ENCODE assay signal across 9 cellular contexts in the genomic region with DNA sequence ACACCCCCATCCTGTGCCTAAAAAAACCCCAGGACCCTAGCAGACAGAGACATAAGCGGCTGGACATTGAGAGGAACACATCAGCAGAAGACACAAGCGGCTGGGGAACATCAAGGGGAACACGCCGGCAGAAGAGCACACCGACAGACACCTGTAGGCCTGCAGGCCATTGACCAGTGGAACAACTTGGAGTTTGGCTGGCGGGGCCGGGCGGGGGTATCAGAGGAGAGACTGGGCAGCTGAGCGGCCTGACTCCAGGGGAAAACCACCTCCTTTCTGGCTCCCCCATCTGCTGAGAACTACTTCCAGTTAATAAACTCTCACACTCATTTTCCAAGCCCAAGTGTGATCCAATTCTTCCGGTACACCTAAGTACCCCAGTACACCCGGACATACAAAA.
"Had no signal": no experiment of that assay in that cellular context is flagged by ENCODE, and none has a peak within 500 bp of the region (broad histone marks: within the 10 kb centered on the region; RNA-seq: fewer than 3 reads in every experiment).

No MANE protein-coding gene starts in this region.

- H3K36me3 Mint-ChIP-seq: IgD-negative memory B cell had no signal

- H3K9ac ChIP-seq: KMS-11 had no signal

- ATAC-seq: HepG2, K562 had no signal

- H3K27ac ChIP-seq: HL-60, KMS-11 had no signal

- H3K4me3 Mint-ChIP-seq: IgD-negative memory B cell had no signal

- FAIRE-seq: HepG2, HTR-8/SVneo, K562 had no signal

- H3K27ac Mint-ChIP-seq: IgD-negative memory B cell had no signal

- H3K4me3 ChIP-seq: K562 had no signal

- H3K4me1 Mint-ChIP-seq: IgD-negative memory B cell had no signal

- DNase-seq: IMR-90, KBM-7, KG1 had no signal

- H3K27me3 Mint-ChIP-seq: IgD-negative memory B cell had no signal
